20 cellular contexts compared by ENCODE assay signal in the genomic region with DNA sequence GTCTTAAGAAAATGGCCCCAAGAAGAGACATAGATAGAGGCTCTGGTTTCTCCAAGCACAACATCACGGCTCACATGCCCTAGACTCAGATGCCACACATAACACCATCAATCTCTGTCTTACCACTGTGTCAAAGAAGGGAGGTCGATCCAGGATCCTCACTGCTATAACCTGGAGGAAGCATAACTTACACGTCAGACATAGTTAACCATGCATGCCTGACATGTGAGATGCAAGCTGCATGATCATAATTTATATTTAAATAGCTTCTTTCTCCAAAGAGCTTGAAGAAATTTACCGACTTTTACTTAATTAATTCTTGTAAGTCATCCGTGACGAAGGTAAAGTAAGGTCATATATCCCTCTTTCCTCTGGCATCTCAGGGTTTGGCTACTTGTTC.
A peak's percentile ranks its signal among the peaks of the same experiment; 100 is the strongest.
DNase-seq lines count a peak whose midpoint lies in the region; ATAC-seq, FAIRE-seq and TF ChIP-seq lines count a peak whose summit lies in the region.
"Had no signal": no experiment of that assay in that cellular context is flagged by ENCODE, and none has a peak within 500 bp of the region (broad histone marks: within the 10 kb centered on the region; RNA-seq: fewer than 3 reads in every experiment).

No MANE protein-coding gene starts in this region.

- H3K4ac ChIP-seq in neuronal stem cell (ENCODE audit: low read length), result no peak overlapping the region

- peaks cover 8% of the 10 kb centered on the region for H3K4me1 Mint-ChIP-seq in type B pancreatic cell (ENCODE audit: unreplicated experiment)

- peaks cover 4% of the 10 kb centered on the region for H3K9me3 Mint-ChIP-seq in type B pancreatic cell
- H3K9me3 Mint-ChIP-seq: CD4-positive, alpha-beta T cell had no signal

- H3K4me3 ChIP-seq in BLaER1 (no peak overlapping the region), adipocyte (ENCODE audit: low read length) (peak overlapping the region; percentile 50), sigmoid colon (no peak overlapping the region), neuronal stem cell (ENCODE audit: low read length in 2 of 2) (no peak overlapping the region)
- H3K4me3 ChIP-seq: Peyer's patch had no signal

- H3K27me3 ChIP-seq in BLaER1, result no peaks in the 10 kb centered on the region
- no peaks in the 10 kb centered on the region for H3K27me3 ChIP-seq in adipocyte (replicated peaks; ENCODE audit: control insufficient read depth, insufficient read depth, low read length)
- H3K27me3 ChIP-seq in sigmoid colon, result no peaks in the 10 kb centered on the region
- H3K27me3 ChIP-seq in neuronal stem cell (ENCODE audit: control insufficient read depth in 3 of 3, insufficient read depth in 3 of 3, low read depth in 1 of 3, low read length in 3 of 3), result no peaks in the 10 kb centered on the region
- H3K27me3 ChIP-seq: BE2C, Peyer's patch had no signal

- H2BK15ac ChIP-seq in neuronal stem cell (ENCODE audit: low read length), result no peak overlapping the region

- H3K4me2 ChIP-seq in BLaER1, result peak overlapping the region; percentile 4; the same call in 1 of the 2 replicates
- H3K4me2 ChIP-seq in neuronal stem cell (ENCODE audit: insufficient read depth, low read length, poor library complexity, severe bottlenecking), result no peak overlapping the region

- H3K4me3 Mint-ChIP-seq in type B pancreatic cell, result no peak overlapping the region
- H3K4me3 Mint-ChIP-seq: CD4-positive, alpha-beta T cell had no signal

- no peaks in the 10 kb centered on the region for H3K9me3 ChIP-seq in BLaER1
- H3K9me3 ChIP-seq in adipocyte (ENCODE audit: control insufficient read depth, low read length), result no peaks in the 10 kb centered on the region
- no peaks in the 10 kb centered on the region for H3K9me3 ChIP-seq in sigmoid colon
- peaks cover 0 to 9% of the 10 kb centered on the region in 2 donors for H3K9me3 ChIP-seq in neuronal stem cell (replicated peaks in 1 of 2; ENCODE audit: control insufficient read depth in 2 of 2, insufficient read depth in 1 of 2, low read depth in 1 of 2, low read length in 2 of 2)
- H3K9me3 ChIP-seq: BE2C, Peyer's patch had no signal

- no peaks in the 10 kb centered on the region for H3K36me3 Mint-ChIP-seq in type B pancreatic cell

- DNase-seq in adipocyte (ENCODE audit: low read depth), result no peak
- DNase-seq in kidney tubule cell (ENCODE audit: low spot score), result peak; percentile 32
- DNase-seq in sigmoid colon, result no peak
- no peak for DNase-seq in type B pancreatic cell (ENCODE audit: extremely low spot score, unreplicated experiment)
- no peak for DNase-seq in urothelium cell line (ENCODE audit: low spot score)
- DNase-seq in neuronal stem cell (ENCODE audit: low spot score), result no peak
- DNase-seq: BE2C; CD4-positive, alpha-beta T cell; COR-L47; DMS79; KG1; NCI-H1092; NCI-H1436 treated with DMSO at 0.1 percent for 48 hours; NCI-H1930; NCI-H2227 treated with DMSO at 0.1 percent for 48 hours; NCI-H524; NCI-H82; Peyer's patch had no signal

- no peak for FAIRE-seq in urothelium cell line (lab: Jason Lieb, UNC)

- H2BK12ac ChIP-seq in neuronal stem cell (ENCODE audit: low read length), result no peak overlapping the region

- no peak overlapping the region for H4K8ac ChIP-seq in neuronal stem cell (ENCODE audit: low read depth, low read length)

- WGBS in sigmoid colon, 2 donors, result 79 to 83% methylated on average over 6 of the region's 6 CpGs
- WGBS in neuronal stem cell (ENCODE audit: extremely low coverage in 2 of 2, insufficient read length in 2 of 2, insufficient replicate concordance in 1 of 2), 2 donors, result no CpG with 5 or more reads among the region's 6 CpGs

- no peak overlapping the region for H3K23ac ChIP-seq in neuronal stem cell (ENCODE audit: low read depth, low read length, poor library complexity)

- H2BK5ac ChIP-seq in neuronal stem cell (ENCODE audit: low read length), result no peak overlapping the region

- H3K27ac ChIP-seq in BLaER1, result no peak overlapping the region
- peak overlapping the region; percentile 0 to 33 (median 22) for H3K27ac ChIP-seq in sigmoid colon
- H3K27ac ChIP-seq in neuronal stem cell (replicated peaks; ENCODE audit: low read length), result no peak overlapping the region

- H3K4me1 ChIP-seq in BLaER1 (peaks cover 7% of the 10 kb centered on the region), adipocyte (ENCODE audit: control insufficient read depth, insufficient read depth, low read length) (peaks cover 26% of the 10 kb centered on the region), sigmoid colon (peaks cover 0 to 8% (median 4%) of the 10 kb centered on the region in 4 donors), neuronal stem cell (ENCODE audit: control insufficient read depth in 2 of 2, insufficient read depth in 1 of 2, low read depth in 1 of 2, low read length in 2 of 2) (peaks cover 6 to 13% of the 10 kb centered on the region in 2 donors)
- H3K4me1 ChIP-seq: BE2C, Peyer's patch had no signal

- no peak overlapping the region for H2AK5ac ChIP-seq in neuronal stem cell (ENCODE audit: low read depth, low read length)

- H3K79me1 ChIP-seq in neuronal stem cell (ENCODE audit: low read depth, low read length), result no peaks in the 10 kb centered on the region

- no peak for TF ChIP-seq EP300 in sigmoid colon (IDR thresholded peaks at IDR 0.05)

- TF ChIP-seq POLR2A in sigmoid colon (IDR thresholded peaks at IDR 0.05), result no peak

- H2AFZ ChIP-seq in neuronal stem cell (ENCODE audit: low read length), result no peak overlapping the region

- no peak overlapping the region for H3K14ac ChIP-seq in neuronal stem cell (ENCODE audit: low read length)

- H3K9ac ChIP-seq in BLaER1 (no peak overlapping the region), adipocyte (ENCODE audit: low read length) (peak overlapping the region; percentile 18), neuronal stem cell (ENCODE audit: low read depth, low read length, poor library complexity) (no peak overlapping the region)

- H4K91ac ChIP-seq in neuronal stem cell (ENCODE audit: low read depth, low read length, poor library complexity), result no peak overlapping the region

- no peak overlapping the region for H2BK120ac ChIP-seq in neuronal stem cell (ENCODE audit: low read depth, low read length)

- no peak for ATAC-seq in GM18502 (IDR thresholded peaks at IDR 0.05; ENCODE audit: poor library complexity, unreplicated experiment)

- intact Hi-C loops in sigmoid colon (cut with DNase I), result no loop called here

- peaks cover 4% of the 10 kb centered on the region for H3K27me3 Mint-ChIP-seq in type B pancreatic cell

- H3K36me3 ChIP-seq in BLaER1 (no peaks in the 10 kb centered on the region), adipocyte (ENCODE audit: control insufficient read depth, insufficient read depth, low read length, severe bottlenecking) (no peaks in the 10 kb centered on the region), sigmoid colon (no peaks in the 10 kb centered on the region), neuronal stem cell (replicated peaks in 1 of 2; ENCODE audit: control insufficient read depth in 2 of 2, insufficient read depth in 2 of 2, low read length in 2 of 2) (no peaks in the 10 kb centered on the region)
- H3K36me3 ChIP-seq: BE2C, Peyer's patch had no signal

- no peak overlapping the region for H3K18ac ChIP-seq in neuronal stem cell (ENCODE audit: low read length)

- H4K20me1 ChIP-seq in BLaER1, result no peaks in the 10 kb centered on the region

- no peak overlapping the region for H3K27ac Mint-ChIP-seq in type B pancreatic cell
- H3K27ac Mint-ChIP-seq: CD4-positive, alpha-beta T cell had no signal

- TF ChIP-seq CTCF in sigmoid colon (IDR thresholded peaks at IDR 0.05) (no peak), type B pancreatic cell (conservative IDR thresholded peaks at IDR 0.05) (no peak)

Comparison
In these comparisons a context has a peak if more than half of its experiments do, and no peak if none do; other contexts are left out.
1. H3K27ac ChIP-seq: peak in sigmoid colon (4 of 4); none in BLaER1 (single experiment) and neuronal stem cell (single experiment).